ENCODE assay signal across 18 cellular contexts in genomic region chr11:60918251-60918940, GRCh38. TPM values are rescaled to one million over a fixed set of nuclear protein-coding genes. Genes with fewer than 3 reads are reported as not detected.
DNase-seq lines count a peak whose midpoint lies in the region; ATAC-seq and TF ChIP-seq lines count a peak whose summit lies in the region.
"Had no signal": no experiment of that assay in that cellular context is flagged by ENCODE, and none has a peak within 500 bp of the region (broad histone marks: within the 10 kb centered on the region; RNA-seq: fewer than 3 reads in every experiment).

No MANE protein-coding gene starts in this region.

- H3K27me3 ChIP-seq in right atrium auricular region: no peaks in the 10 kb centered on the region
- H3K27me3 ChIP-seq in endodermal cell (ENCODE audit: control insufficient read depth, insufficient read depth, low read length, poor library complexity, severe bottlenecking): no peaks in the 10 kb centered on the region
- H3K27me3 ChIP-seq: brain microvascular endothelial cell had no signal

- no peak for TF ChIP-seq CTCF in right atrium auricular region (IDR thresholded peaks at IDR 0.05)
- no peak for TF ChIP-seq CTCF in endodermal cell (conservative IDR thresholded peaks at IDR 0.05)
- TF ChIP-seq CTCF in omental fat pad (IDR thresholded peaks at IDR 0.05): no peak

- H3K36me3 Mint-ChIP-seq in endodermal cell (ENCODE audit: low read depth): peaks cover 34% of the 10 kb centered on the region

- 77 to 90% methylated on average over 4 of the region's 4 CpGs for WGBS in endodermal cell (ENCODE audit: insufficient coverage in 1 of 2, insufficient read length in 1 of 2), 2 experiments

- no peak overlapping the region for H3K4me3 ChIP-seq in right atrium auricular region
- peak overlapping the region; percentile 11 for H3K4me3 ChIP-seq in endodermal cell (ENCODE audit: low read length)
- H3K4me3 ChIP-seq: GM23248, left lung had no signal

- peaks cover 5% of the 10 kb centered on the region for H3K27me3 Mint-ChIP-seq in endodermal cell (ENCODE audit: insufficient read depth)

- H3K4me1 Mint-ChIP-seq in endodermal cell: peaks cover 43% of the 10 kb centered on the region

- H3K4me3 Mint-ChIP-seq in endodermal cell: no peak overlapping the region

- H3K36me3 ChIP-seq in right atrium auricular region (peaks cover 38% of the 10 kb centered on the region), endodermal cell (ENCODE audit: control insufficient read depth, insufficient read depth, low read length) (peaks cover 33% of the 10 kb centered on the region)

- no peak for ATAC-seq in Right ventricle myocardium inferior
- no peak for ATAC-seq in omental fat pad (ENCODE audit: low FRiP score)
- ATAC-seq in sciatic nerve: no peak
- ATAC-seq: left lung; stimulated activated naive CD8-positive, alpha-beta T cell treated with anti-CD3 and anti-CD28 coated beads, Interleukin-15, Interleukin-2, amounts not matched to agents 100 U/mL and 50 U/mL, for 24 hours had no signal

- H3K9me3 ChIP-seq in right atrium auricular region: no peaks in the 10 kb centered on the region
- H3K9me3 ChIP-seq in endodermal cell (ENCODE audit: control insufficient read depth, low read length): no peaks in the 10 kb centered on the region
- H3K9me3 ChIP-seq: left lung had no signal

- intact Hi-C loops in Right ventricle myocardium inferior (cut with DNase I): loop anchor here (5.0 kb wide), 1 partner anchor 34 kb away; the partner anchor contains the start of gene SLC15A3
- intact Hi-C loops in sciatic nerve (cut with DNase I): loop anchor here (5.0 kb wide), 1 partner anchor 1749 kb away; the partner anchor contains the start of genes C11orf98 and CSKMT

- H3K4me1 ChIP-seq in right atrium auricular region: peaks cover 0 to 54% of the 10 kb centered on the region in 2 donors
- H3K4me1 ChIP-seq in endodermal cell (ENCODE audit: control insufficient read depth, insufficient read depth, low read length): peaks cover 13% of the 10 kb centered on the region

- H3K9me3 Mint-ChIP-seq in endodermal cell: no peaks in the 10 kb centered on the region

- DNase-seq in Right ventricle myocardium inferior (ENCODE audit: missing footprints): peak; percentile 5
- no peak for DNase-seq in right atrium auricular region (ENCODE audit: low spot score)
- peak; percentile 71 for DNase-seq in endodermal cell
- DNase-seq in SK-N-DZ (ENCODE audit: low spot score): no peak
- no peak for DNase-seq in omental fat pad (ENCODE audit: low spot score)
- no peak for DNase-seq in sciatic nerve (ENCODE audit: low spot score)
- DNase-seq: activated CD4-positive, alpha-beta T cell treated with anti-CD3 and anti-CD28 coated beads for 1 hour; activated naive CD4-positive, alpha-beta T cell treated with anti-CD3 and anti-CD28 coated beads, Interleukin-2, amount 50 U/mL, for 16 hours; left lung; NCI-H1436; NCI-H2227 treated with DMSO at 0.1 percent for 48 hours; stimulated activated CD4-positive, alpha-beta T cell treated with anti-CD3 and anti-CD28 coated beads, Interleukin-12 subunit alpha, Interleukin-12 subunit beta, amount 100 ng/mL, for 4 hours; stimulated activated naive CD8-positive, alpha-beta T cell treated with anti-CD3 and anti-CD28 coated beads, Interleukin-15, Interleukin-2, amounts not matched to agents 100 U/mL and 50 U/mL, for 24 hours had no signal

- H3K9ac ChIP-seq in endodermal cell (ENCODE audit: extremely low read depth, low read length, poor library complexity, severe bottlenecking): no peak overlapping the region
- H3K9ac ChIP-seq: GM23248 had no signal

- H3K27ac Mint-ChIP-seq in endodermal cell: peak overlapping the region; percentile 78

- H3K27ac ChIP-seq in right atrium auricular region (no peak overlapping the region), endodermal cell (ENCODE audit: low read depth, low read length) (no peak overlapping the region)
- H3K27ac ChIP-seq: GM23248, left lung had no signal

RNA-seq across cellular contexts. Expression of gene TMEM109, which starts 4.4 kb away (rescaled TPM):
- total RNA-seq in Right ventricle myocardium inferior (97.5 TPM), right atrium auricular region (100 to 1,000 TPM; 119 to 124 TPM), endodermal cell (10 to 100 TPM; 41.4 to 56.8 TPM), omental fat pad (100 to 1,000 TPM in 1 of 4 donors, 10 to 100 TPM in 3; 79.6 to 150 (median 88.7) TPM), sciatic nerve (128 TPM)
- polyA plus RNA-seq in endodermal cell (2013, experiment 1 of 2): 57.8 TPM
- polyA plus RNA-seq in endodermal cell (2013, experiment 2 of 2): 55.8 TPM
- polyA plus RNA-seq in SK-N-DZ (2014; cell fraction: cytosol; rRNA removed): 32.4 and 34.1 TPM in 2 replicates
- polyA plus RNA-seq in SK-N-DZ (2014; cell fraction: nucleus; rRNA removed): 12.8 and 16.7 TPM in 2 replicates

RNA-seq across cellular contexts. Expression of gene TMEM132A, which starts 5.9 kb away (rescaled TPM):
- total RNA-seq in Right ventricle myocardium inferior: 6.3 TPM
- total RNA-seq in right atrium auricular region: 1 to 10 TPM; 7.5 to 8.4 TPM
- 100 to 1,000 TPM; 135 to 140 TPM for total RNA-seq in endodermal cell
- 230 TPM for polyA plus RNA-seq in endodermal cell (2013, experiment 1 of 2)
- polyA plus RNA-seq in endodermal cell (2013, experiment 2 of 2): 208 TPM
- 206 and 314 TPM in 2 replicates for polyA plus RNA-seq in SK-N-DZ (2014; cell fraction: cytosol; rRNA removed)
- 775 and 968 TPM in 2 replicates for polyA plus RNA-seq in SK-N-DZ (2014; cell fraction: nucleus; rRNA removed)
- total RNA-seq in omental fat pad: 10 to 100 TPM in 1 of 4 donors, 1 to 10 TPM in 3; 2.9 to 11.3 (median 6.7) TPM
- total RNA-seq in sciatic nerve: 34.2 TPM

RNA-seq across cellular contexts. Expression of gene PRPF19, which starts 12.0 kb away (rescaled TPM):
- 41.1 TPM for total RNA-seq in Right ventricle myocardium inferior
- total RNA-seq in right atrium auricular region: 10 to 100 TPM; 20.3 to 46.2 TPM
- total RNA-seq in endodermal cell: 100 to 1,000 TPM; 106 to 109 TPM
- polyA plus RNA-seq in endodermal cell (2013, experiment 1 of 2): 106 TPM
- polyA plus RNA-seq in endodermal cell (2013, experiment 2 of 2): 102 TPM
- 123 and 160 TPM in 2 replicates for polyA plus RNA-seq in SK-N-DZ (2014; cell fraction: cytosol; rRNA removed)
- polyA plus RNA-seq in SK-N-DZ (2014; cell fraction: nucleus; rRNA removed): 62.6 and 67.4 TPM in 2 replicates
- total RNA-seq in omental fat pad: 10 to 100 TPM; 50.3 to 93.9 (median 58.0) TPM
- 50.7 TPM for total RNA-seq in sciatic nerve

RNA-seq across cellular contexts. Expression of gene SLC15A3, which starts 33.6 kb away (rescaled TPM):
- total RNA-seq in Right ventricle myocardium inferior: 20.8 TPM
- 10 to 100 TPM; 12.9 to 17.5 TPM for total RNA-seq in right atrium auricular region
- total RNA-seq in endodermal cell: 1 to 10 TPM; 1.4 to 1.6 TPM
- polyA plus RNA-seq in endodermal cell (2013, experiment 1 of 2): 10.8 TPM
- polyA plus RNA-seq in endodermal cell (2013, experiment 2 of 2): 8.9 TPM
- 0.21 TPM in 1 of 2 replicates, not detected in the other for polyA plus RNA-seq in SK-N-DZ (2014; cell fraction: cytosol; rRNA removed)
- polyA plus RNA-seq in SK-N-DZ (2014; cell fraction: nucleus; rRNA removed): not detected in 2 replicates
- 10 to 100 TPM; 17.6 to 56.0 (median 32.3) TPM for total RNA-seq in omental fat pad
- total RNA-seq in sciatic nerve: 49.4 TPM

RNA-seq across cellular contexts. Expression of gene ZP1, which starts 51.1 kb away (rescaled TPM):
- total RNA-seq in Right ventricle myocardium inferior (0.14 TPM), right atrium auricular region (not detected), endodermal cell (not detected), omental fat pad (1 to 10 TPM in 2 of 4 donors, not detected in 2; 2.2 to 3.0 TPM), sciatic nerve (0.85 TPM)
- not detected for polyA plus RNA-seq in endodermal cell (2013, experiment 1 of 2)
- not detected for polyA plus RNA-seq in endodermal cell (2013, experiment 2 of 2)
- polyA plus RNA-seq in SK-N-DZ (2014; cell fraction: cytosol; rRNA removed): not detected in 2 replicates
- not detected in 2 replicates for polyA plus RNA-seq in SK-N-DZ (2014; cell fraction: nucleus; rRNA removed)
- total RNA-seq: left lung, myocyte, posterior vena cava, ureter had no signal

Comparison
In these comparisons a context has a peak if more than half of its experiments do, and no peak if none do; other contexts are left out.
1. DNase-seq: peak in Right ventricle myocardium inferior (single experiment) and endodermal cell (single experiment); none in right atrium auricular region (single experiment), SK-N-DZ (single experiment), omental fat pad (single experiment) and sciatic nerve (single experiment).